In genomic region chr12:89710873-89711179, GRCh38 we compare ENCODE assay signal across 10 cellular contexts. TPM values are rescaled to one million over a fixed set of nuclear protein-coding genes. Genes with fewer than 3 reads are reported as not detected.
DNase-seq lines count a peak whose midpoint lies in the region; ATAC-seq and TF ChIP-seq lines count a peak whose summit lies in the region.
"Had no signal": no experiment of that assay in that cellular context is flagged by ENCODE, and none has a peak within 500 bp of the region (broad histone marks: within the 10 kb centered on the region; RNA-seq: fewer than 3 reads in every experiment).

No MANE protein-coding gene starts in this region.

- H3K9me3 Mint-ChIP-seq in activated CD4-positive, alpha-beta T cell treated with anti-CD3 and anti-CD28 coated beads, Interleukin-2, amount 10 ng/mL, durations not matched to agents 7 days and 5 days: peaks cover 11% of the 10 kb centered on the region
- H3K9me3 Mint-ChIP-seq in activated B cell treated with CpG ODN at 0.5 μM for 24 hours (peaks cover 19% of the 10 kb centered on the region), glutamatergic neuron (ENCODE audit: unreplicated experiment) (peaks cover 21% of the 10 kb centered on the region)

- peaks cover 5% of the 10 kb centered on the region for H3K36me3 Mint-ChIP-seq in activated CD4-positive, alpha-beta T cell treated with anti-CD3 and anti-CD28 coated beads, Interleukin-2, amount 10 ng/mL, durations not matched to agents 7 days and 5 days (ENCODE audit: low read depth)
- H3K36me3 Mint-ChIP-seq in activated B cell treated with CpG ODN at 0.5 μM for 24 hours (ENCODE audit: low read depth) (peaks cover 35% of the 10 kb centered on the region), glutamatergic neuron (ENCODE audit: unreplicated experiment) (peaks cover 16% of the 10 kb centered on the region)

- no peak for TF ChIP-seq POLR2A in spleen (IDR thresholded peaks at IDR 0.05)

- ATAC-seq in activated B cell treated with CpG ODN at 0.5 μM for 24 hours (ENCODE audit: low read depth): no peak

- peak overlapping the region in 4 of 8 donors; percentile 96 to 100 (median 99) for H3K27ac ChIP-seq in spleen

- peaks cover 14 to 40% (median 25%) of the 10 kb centered on the region in 6 donors for H3K4me1 ChIP-seq in spleen

- H3K27me3 Mint-ChIP-seq in activated CD4-positive, alpha-beta T cell treated with anti-CD3 and anti-CD28 coated beads, Interleukin-2, amount 10 ng/mL, durations not matched to agents 7 days and 5 days: peaks cover 19% of the 10 kb centered on the region
- H3K27me3 Mint-ChIP-seq in activated B cell treated with CpG ODN at 0.5 μM for 24 hours (no peaks in the 10 kb centered on the region), glutamatergic neuron (ENCODE audit: unreplicated experiment) (peaks cover 8% of the 10 kb centered on the region)

- no peak overlapping the region for H3K27ac Mint-ChIP-seq in activated CD4-positive, alpha-beta T cell treated with anti-CD3 and anti-CD28 coated beads, Interleukin-2, amount 10 ng/mL, durations not matched to agents 7 days and 5 days
- H3K27ac Mint-ChIP-seq in activated B cell treated with CpG ODN at 0.5 μM for 24 hours: peak overlapping the region; percentile 94
- no peak overlapping the region for H3K27ac Mint-ChIP-seq in glutamatergic neuron (ENCODE audit: unreplicated experiment)

- WGBS in spleen, 5 donors: 38 to 54% (median 46%) methylated on average over 2 of the region's 2 CpGs

- POLR2A ChIA-PET in activated CD4-positive, alpha-beta T cell treated with anti-CD3 and anti-CD28 coated beads, Interleukin-2, amount 10 ng/mL, durations not matched to agents 7 days and 5 days (lab: Charles Lee): no interaction called here
- POLR2A ChIA-PET in activated B cell treated with CpG ODN at 0.5 μM for 24 hours (lab: Charles Lee): interaction anchor here (0.9 to 5.2 kb wide), 9 partner anchors 10 to 392 kb away, joined by 4 to 84 read pairs (median 39); no protein-coding TSS in a partner anchor

- H3K4me3 Mint-ChIP-seq in activated CD4-positive, alpha-beta T cell treated with anti-CD3 and anti-CD28 coated beads, Interleukin-2, amount 10 ng/mL, durations not matched to agents 7 days and 5 days: peak overlapping the region; percentile 13
- H3K4me3 Mint-ChIP-seq in activated B cell treated with CpG ODN at 0.5 μM for 24 hours: peak overlapping the region; percentile 91
- H3K4me3 Mint-ChIP-seq in glutamatergic neuron (ENCODE audit: unreplicated experiment): peak overlapping the region; percentile 86

- intact Hi-C loops in activated B cell treated with CpG ODN at 0.5 μM for 24 hours (cut with micrococcal nuclease) (no loop called here), spleen (cut with DNase I; ENCODE audit: low total_unique reads) (no loop called here)

- H3K9me3 ChIP-seq in spleen: peaks cover 0 to 19% (median 13%) of the 10 kb centered on the region in 8 donors

- TF ChIP-seq CTCF in activated B cell treated with CpG ODN at 0.5 μM for 24 hours (IDR thresholded peaks at IDR 0.05) (no peak), glutamatergic neuron (IDR thresholded peaks at IDR 0.05; ENCODE audit: partially characterized antibody, unreplicated experiment) (no peak), spleen (IDR thresholded peaks at IDR 0.05 in 8 of 11, conservative IDR thresholded peaks at IDR 0.05 in 3 of 11) (no peak)

- CTCF ChIA-PET in activated CD4-positive, alpha-beta T cell treated with anti-CD3 and anti-CD28 coated beads, Interleukin-2, amount 10 ng/mL, durations not matched to agents 7 days and 5 days (lab: Charles Lee): no interaction called here
- CTCF ChIA-PET in activated B cell treated with CpG ODN at 0.5 μM for 24 hours (lab: Charles Lee): no interaction called here

- H3K4me3 ChIP-seq in spleen: peak overlapping the region in 6 of 8 donors; percentile 68 to 91 (median 90)

- H3K36me3 ChIP-seq in spleen: no peaks in the 10 kb centered on the region

- H3K4me1 Mint-ChIP-seq in activated CD4-positive, alpha-beta T cell treated with anti-CD3 and anti-CD28 coated beads, Interleukin-2, amount 10 ng/mL, durations not matched to agents 7 days and 5 days: peaks cover 25% of the 10 kb centered on the region
- H3K4me1 Mint-ChIP-seq in activated B cell treated with CpG ODN at 0.5 μM for 24 hours (peaks cover 27% of the 10 kb centered on the region), glutamatergic neuron (ENCODE audit: low read depth, unreplicated experiment) (peaks cover 13% of the 10 kb centered on the region)

- H3K27me3 ChIP-seq in spleen (replicated peaks in 1 of 7): no peaks in the 10 kb centered on the region

- no peak for DNase-seq in activated CD4-positive, alpha-beta T cell treated with anti-CD3 and anti-CD28 coated beads, Interleukin-2, amount 10 ng/mL, durations not matched to agents 7 days and 5 days
- no peak for DNase-seq in activated CD4-positive, alpha-beta T cell treated with anti-CD3 and anti-CD28 coated beads for 1 hour
- DNase-seq in activated B cell treated with CpG ODN at 0.5 μM for 24 hours: no peak
- no peak for DNase-seq in glutamatergic neuron
- no peak for DNase-seq in spleen
- no peak for DNase-seq in NCI-H2081 treated with DMSO at 0.1 percent for 48 hours (lab: John Stamatoyannopoulos, UW)
- DNase-seq in NCI-H82 (lab: John Stamatoyannopoulos, UW): no peak
- no peak for DNase-seq in COR-L47 (lab: John Stamatoyannopoulos, UW)
- DNase-seq: cortex of kidney, NCI-H1105 treated with DMSO at 0.1 percent for 48 hours had no signal

RNA-seq across cellular contexts. Expression of gene ATP2B1, which starts 2.2 kb away (rescaled TPM):
- total RNA-seq in activated CD4-positive, alpha-beta T cell treated with anti-CD3 and anti-CD28 coated beads, Interleukin-2, amount 10 ng/mL, durations not matched to agents 7 days and 5 days: 10 to 100 TPM; 24.2 to 26.6 TPM
- total RNA-seq in activated B cell treated with CpG ODN at 0.5 μM for 24 hours (110 and 136 TPM in 2 replicates), glutamatergic neuron (ENCODE audit: unreplicated experiment) (61.2 TPM), spleen (100 to 1,000 TPM in 2 of 7 donors, 10 to 100 TPM in 5; 64.2 to 130 (median 82.2) TPM)
- polyA plus RNA-seq in spleen: 10 to 100 TPM; 13.2 to 17.1 (median 14.0) TPM

Comparison
In these comparisons a context has a peak if more than half of its experiments do, and no peak if none do; other contexts are left out.
1. H3K4me3 Mint-ChIP-seq: peak in every context shown above with its lines; median percentile 91 in activated B cell treated with CpG ODN at 0.5 μM for 24 hours; 86 in glutamatergic neuron; 13 in activated CD4-positive, alpha-beta T cell treated with anti-CD3 and anti-CD28 coated beads, Interleukin-2, amount 10 ng/mL, durations not matched to agents 7 days and 5 days.